Comparison of ENCODE assay signal across 13 cellular contexts in the genomic region with DNA sequence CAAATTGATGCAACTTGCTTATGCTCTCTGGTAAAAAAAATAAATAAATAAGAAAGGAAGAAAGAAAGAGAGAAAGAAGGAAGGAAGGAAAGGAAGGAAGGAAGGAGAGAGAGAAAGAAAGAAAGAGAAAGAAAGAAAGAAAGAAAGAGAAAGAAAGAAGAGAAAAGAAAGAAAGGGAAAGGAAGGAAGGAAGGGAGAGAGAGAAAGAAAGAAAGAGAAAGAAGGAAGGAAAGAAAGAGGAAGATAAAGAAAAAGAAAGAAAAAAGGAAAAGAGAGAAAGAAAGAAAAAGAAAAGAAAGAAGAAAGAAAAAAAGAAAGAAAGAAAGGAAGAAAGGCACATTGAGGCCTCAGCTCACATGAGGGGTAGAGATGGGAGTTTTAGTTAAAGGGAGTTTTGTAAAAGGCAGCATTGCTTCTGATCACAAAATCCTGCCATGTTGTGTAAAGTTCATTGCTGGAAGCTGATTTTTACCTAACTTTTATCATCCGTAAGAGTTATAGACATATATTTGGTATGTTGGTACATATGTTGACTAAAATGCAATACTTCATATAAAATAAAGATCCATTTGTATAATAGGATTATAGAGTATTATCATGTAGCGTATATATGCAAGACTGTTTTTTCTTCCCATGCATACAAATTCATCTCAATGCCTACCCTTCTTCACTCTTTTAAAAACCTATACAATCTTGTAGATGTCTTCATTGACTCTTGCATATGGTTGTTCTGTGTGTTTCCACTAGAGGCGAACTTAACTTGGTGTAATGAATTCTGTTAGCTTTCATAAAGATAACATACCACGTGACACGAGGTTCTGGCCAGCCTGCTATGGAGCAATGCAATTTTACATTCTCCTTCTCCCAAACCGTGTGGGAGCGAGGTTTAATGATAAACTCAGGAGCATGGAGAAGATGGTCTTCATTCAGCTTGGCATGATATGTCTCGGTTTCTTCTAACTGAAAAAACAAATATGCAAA. TPM values are rescaled to one million over a fixed set of nuclear protein-coding genes. Genes with fewer than 3 reads are reported as not detected.
DNase-seq lines count a peak whose midpoint lies in the region; ATAC-seq and TF ChIP-seq lines count a peak whose summit lies in the region.
"Had no signal": no experiment of that assay in that cellular context is flagged by ENCODE, and none has a peak within 500 bp of the region (broad histone marks: within the 10 kb centered on the region; RNA-seq: fewer than 3 reads in every experiment).

No MANE protein-coding gene starts in this region.

- peak; percentile 27; the same call in 1 of the 2 replicates for TF ChIP-seq CTCF in A673 (conservative IDR thresholded peaks at IDR 0.05; ENCODE audit: low read depth, low read length)
- TF ChIP-seq CTCF in fibroblast of the aortic adventitia (IDR thresholded peaks at IDR 0.05; ENCODE audit: insufficient read depth, low read length), result peak; percentile 8

- intact Hi-C loops in A673 (cut with micrococcal nuclease; ENCODE audit: unreplicated experiment), result no loop called here
- intact Hi-C loops in activated CD4-positive, alpha-beta memory T cell treated with anti-CD3 and anti-CD28 coated beads for 36 hours (cut with micrococcal nuclease), result no loop called here

- peak; percentile 35 for DNase-seq in A673 (ENCODE audit: low spot score)
- DNase-seq in HAP-1 (ENCODE audit: low spot score in 2 of 2), result peak; percentile 26 to 63
- DNase-seq in RKO (ENCODE audit: low spot score), result peak; percentile 14
- DNase-seq in fibroblast of the aortic adventitia (ENCODE audit: low read depth), result peak; percentile 28
- no peak for DNase-seq in NCI-H1048 (lab: John Stamatoyannopoulos, UW)
- DNase-seq in activated CD4-positive, alpha-beta memory T cell treated with anti-CD3 and anti-CD28 coated beads for 36 hours, result no peak
- DNase-seq: CD4-positive, alpha-beta memory T cell; mesenchymal stem cell; NCI-H1694; NK-92 treated with Interleukin-12 subunit alpha and Interleukin-12 subunit beta, amount 100 ng/mL, for 24 hours had no signal

- no peaks in the 10 kb centered on the region for H3K36me3 Mint-ChIP-seq in activated CD4-positive, alpha-beta memory T cell treated with anti-CD3 and anti-CD28 coated beads for 36 hours

- H3K27ac ChIP-seq in A673 (ENCODE audit: low read depth, low read length, poor library complexity, severe bottlenecking), result no peak overlapping the region

- H3K36me3 ChIP-seq in A673 (ENCODE audit: insufficient read depth, low read length, poor library complexity, severe bottlenecking), result no peaks in the 10 kb centered on the region
- no peaks in the 10 kb centered on the region for H3K36me3 ChIP-seq in HAP-1 (replicated peaks)

- H3K27ac Mint-ChIP-seq in activated CD4-positive, alpha-beta memory T cell treated with anti-CD3 and anti-CD28 coated beads for 36 hours, result no peak overlapping the region
- H3K27ac Mint-ChIP-seq: stimulated activated naive CD8-positive, alpha-beta T cell treated with anti-CD3 and anti-CD28 coated beads, Interleukin-15, Interleukin-2, amounts not matched to agents 100 ng/mL and 50 ng/mL, for 24 hours had no signal

- H3K4me1 Mint-ChIP-seq in activated CD4-positive, alpha-beta memory T cell treated with anti-CD3 and anti-CD28 coated beads for 36 hours (ENCODE audit: low read depth), result no peaks in the 10 kb centered on the region
- H3K4me1 Mint-ChIP-seq: CD4-positive, alpha-beta memory T cell had no signal

- H3K9me3 Mint-ChIP-seq in activated CD4-positive, alpha-beta memory T cell treated with anti-CD3 and anti-CD28 coated beads for 36 hours, result no peaks in the 10 kb centered on the region
- H3K9me3 Mint-ChIP-seq: CD4-positive, alpha-beta memory T cell; stimulated activated naive CD8-positive, alpha-beta T cell treated with anti-CD3 and anti-CD28 coated beads, Interleukin-15, Interleukin-2, amounts not matched to agents 100 ng/mL and 50 ng/mL, for 24 hours had no signal

- H3K9me3 ChIP-seq in A673 (ENCODE audit: low read depth, low read length, poor library complexity, severe bottlenecking) (no peaks in the 10 kb centered on the region), HAP-1 (no peaks in the 10 kb centered on the region)

- CTCF ChIA-PET in A673 (lab: Charles Lee), result no interaction called here
- CTCF ChIA-PET in activated CD4-positive, alpha-beta memory T cell treated with anti-CD3 and anti-CD28 coated beads for 36 hours (lab: Charles Lee), result no interaction called here

- no peak overlapping the region for H3K4me3 Mint-ChIP-seq in activated CD4-positive, alpha-beta memory T cell treated with anti-CD3 and anti-CD28 coated beads for 36 hours
- H3K4me3 Mint-ChIP-seq: CD4-positive, alpha-beta memory T cell; stimulated activated naive CD8-positive, alpha-beta T cell treated with anti-CD3 and anti-CD28 coated beads, Interleukin-15, Interleukin-2, amounts not matched to agents 100 ng/mL and 50 ng/mL, for 24 hours had no signal

- in situ Hi-C loops in HAP-1 (cut with MboI; ENCODE audit: low sequenced_read_pairs), result no loop called here

- POLR2A ChIA-PET in A673 (lab: Charles Lee; ENCODE audit: low non-redundant PET), result no interaction called here
- POLR2A ChIA-PET in activated CD4-positive, alpha-beta memory T cell treated with anti-CD3 and anti-CD28 coated beads for 36 hours (lab: Charles Lee), result no interaction called here

- H3K27me3 ChIP-seq in A673 (replicated peaks; ENCODE audit: insufficient read depth, low read depth, low read length, poor library complexity) (no peaks in the 10 kb centered on the region), HAP-1 (ENCODE audit: low read depth) (no peaks in the 10 kb centered on the region)

- H3K4me3 ChIP-seq in A673 (ENCODE audit: low read depth, low read length, poor library complexity, severe bottlenecking), result no peak overlapping the region
- no peak overlapping the region for H3K4me3 ChIP-seq in HAP-1
- H3K4me3 ChIP-seq in fibroblast of the aortic adventitia (ENCODE audit: low read depth, low read length), result no peak overlapping the region

- H3K27me3 Mint-ChIP-seq in activated CD4-positive, alpha-beta memory T cell treated with anti-CD3 and anti-CD28 coated beads for 36 hours, result peaks cover 1% of the 10 kb centered on the region
- H3K27me3 Mint-ChIP-seq: CD4-positive, alpha-beta memory T cell; stimulated activated naive CD8-positive, alpha-beta T cell treated with anti-CD3 and anti-CD28 coated beads, Interleukin-15, Interleukin-2, amounts not matched to agents 100 ng/mL and 50 ng/mL, for 24 hours had no signal

- no peaks in the 10 kb centered on the region for H3K4me1 ChIP-seq in A673 (ENCODE audit: insufficient read depth, low read length, poor library complexity, severe bottlenecking)
- peaks cover 5% of the 10 kb centered on the region; the same call in 1 of the 2 replicates for H3K4me1 ChIP-seq in HAP-1

- BruUV-seq in A673 (replicated peaks; lab: Mats Ljungman, UMichigan), result no TSS peak

- ATAC-seq in HG03097 (IDR thresholded peaks at IDR 0.05; ENCODE audit: low FRiP score, unreplicated experiment), result no peak
- no peak for ATAC-seq in GM21447 (IDR thresholded peaks at IDR 0.05; ENCODE audit: unreplicated experiment)

RNA-seq across cellular contexts. Expression of a gene that starts 32.8 kb away (rescaled TPM):
- 0.37 and 0.46 TPM in 2 replicates for total RNA-seq in A673 (2021)
- total RNA-seq in fibroblast of the aortic adventitia (ENCODE audit: low replicate concordance), result 0.90 and 7.5 TPM in 2 replicates
- total RNA-seq in activated CD4-positive, alpha-beta memory T cell treated with anti-CD3 and anti-CD28 coated beads for 36 hours, result 1 to 10 TPM in 1 of 2 experiments, under 1 TPM in 1; 0.90 to 1.2 TPM

Comparison
In these comparisons a context has a peak if more than half of its experiments do, and no peak if none do; other contexts are left out.
1. DNase-seq: peak in A673 (single experiment), HAP-1 (2 of 2), RKO (single experiment) and fibroblast of the aortic adventitia (single experiment); none in NCI-H1048 (single experiment) and activated CD4-positive, alpha-beta memory T cell treated with anti-CD3 and anti-CD28 coated beads for 36 hours (single experiment).